9 cellular contexts compared by ENCODE assay signal in genomic region chr22:40055143-40055926, GRCh38.
DNase-seq lines count a peak whose midpoint lies in the region; ATAC-seq and TF ChIP-seq lines count a peak whose summit lies in the region.
"Had no signal": no experiment of that assay in that cellular context is flagged by ENCODE, and none has a peak within 500 bp of the region (broad histone marks: within the 10 kb centered on the region; RNA-seq: fewer than 3 reads in every experiment).

No MANE protein-coding gene starts in this region.

- CTCF ChIA-PET in CD4-positive, alpha-beta T cell (lab: Charles Lee): interaction anchor here (1.0 to 2.5 kb wide), 5 partner anchors 8 to 293 kb away, joined by 3 to 12 read pairs (median 5); no protein-coding TSS in a partner anchor

- no peak for TF ChIP-seq CTCF in CD4-positive, alpha-beta T cell (IDR thresholded peaks at IDR 0.05)
- no peak for TF ChIP-seq CTCF in body of pancreas (IDR thresholded peaks at IDR 0.05)

- H3K27me3 Mint-ChIP-seq in CD4-positive, alpha-beta T cell: no peaks in the 10 kb centered on the region

- no peak overlapping the region for H3K4me3 ChIP-seq in body of pancreas

- peaks cover 36% of the 10 kb centered on the region for H3K4me1 ChIP-seq in body of pancreas

- H3K4me1 Mint-ChIP-seq in CD4-positive, alpha-beta T cell (ENCODE audit: low read depth): peaks cover 82% of the 10 kb centered on the region

- peak; percentile 95 for ATAC-seq in CD4-positive, alpha-beta T cell (ENCODE audit: poor library complexity)
- ATAC-seq in HG03439 (IDR thresholded peaks at IDR 0.05; ENCODE audit: unreplicated experiment) (peak; percentile 75), body of pancreas (peak; percentile 33)

- H3K9me3 Mint-ChIP-seq in CD4-positive, alpha-beta T cell: no peaks in the 10 kb centered on the region

- peak overlapping the region; percentile 72 for H3K27ac ChIP-seq in CD4-positive, alpha-beta T cell (ENCODE audit: low read depth, low read length)
- H3K27ac ChIP-seq in body of pancreas: no peak overlapping the region

- peak overlapping the region; percentile 57 for H3K4me3 Mint-ChIP-seq in CD4-positive, alpha-beta T cell

- POLR2A ChIA-PET in CD4-positive, alpha-beta T cell (lab: Charles Lee): interaction anchor here (0.6 to 4.0 kb wide), 15 partner anchors 10 to 292 kb away, joined by 3 to 85 read pairs (median 4); no protein-coding TSS in a partner anchor

- intact Hi-C loops in CD4-positive, alpha-beta T cell (cut with DNase I, micrococcal nuclease): loop anchor here in 1 of 2 experiments (1.0 to 5.0 kb wide), 6 partner anchors 8 to 292 kb away; partner anchors contain the start of genes ADSL and TNRC6B
- intact Hi-C loops in body of pancreas (cut with DNase I): loop anchor here (10.0 kb wide), 1 partner anchor 49 kb away; no protein-coding TSS in a partner anchor

- no peaks in the 10 kb centered on the region for H3K9me3 ChIP-seq in CD4-positive, alpha-beta T cell (ENCODE audit: control insufficient read depth, low read length)
- no peaks in the 10 kb centered on the region for H3K9me3 ChIP-seq in body of pancreas

- no peaks in the 10 kb centered on the region for H3K36me3 ChIP-seq in body of pancreas (replicated peaks in 1 of 2; ENCODE audit: insufficient read depth in 1 of 2, low read depth in 2 of 2)

- no peaks in the 10 kb centered on the region for H3K27me3 ChIP-seq in CD4-positive, alpha-beta T cell (ENCODE audit: control insufficient read depth, insufficient read depth, low read length)
- H3K27me3 ChIP-seq in body of pancreas: no peaks in the 10 kb centered on the region

- H3K27ac Mint-ChIP-seq in CD4-positive, alpha-beta T cell: peak overlapping the region; percentile 82

- no peak for DNase-seq in CD4-positive, alpha-beta T cell
- peak; percentile 22 for DNase-seq in GM19240 (ENCODE audit: insufficient read length, low spot score)
- no peak for DNase-seq in body of pancreas
- DNase-seq in 8988T: no peak
- no peak for DNase-seq in NCI-H82 (lab: John Stamatoyannopoulos, UW)
- no peak for DNase-seq in NCI-H1436 treated with DMSO at 0.1 percent for 48 hours (lab: John Stamatoyannopoulos, UW)
- no peak for DNase-seq in NK-92 (lab: John Stamatoyannopoulos, UW; ENCODE audit: unreplicated experiment)
- DNase-seq: NCI-H1436 had no signal

- TF ChIP-seq POLR2A in body of pancreas (IDR thresholded peaks at IDR 0.05): no peak

- 73 to 78% methylated on average over 8 of the region's 8 CpGs for WGBS in body of pancreas, 2 donors

- peaks cover 30% of the 10 kb centered on the region for H3K36me3 Mint-ChIP-seq in CD4-positive, alpha-beta T cell (ENCODE audit: low read depth)

Comparison
In these comparisons a context has a peak if more than half of its experiments do, and no peak if none do; other contexts are left out.
1. ATAC-seq: peak in every context shown above with its lines; median percentile 95 in CD4-positive, alpha-beta T cell; 75 in HG03439; 33 in body of pancreas.